ENCODE assay signal across 29 cellular contexts in genomic region chr18:57819119-57819518, GRCh38. TPM values are rescaled to one million over a fixed set of nuclear protein-coding genes. Genes with fewer than 3 reads are reported as not detected.
DNase-seq lines count a peak whose midpoint lies in the region; ATAC-seq, FAIRE-seq and TF ChIP-seq lines count a peak whose summit lies in the region.
"Had no signal": no experiment of that assay in that cellular context is flagged by ENCODE, and none has a peak within 500 bp of the region (broad histone marks: within the 10 kb centered on the region; RNA-seq: fewer than 3 reads in every experiment).

No MANE protein-coding gene starts in this region.

- DNase-seq in heart left ventricle (no peak), Right ventricle myocardium inferior (ENCODE audit: missing footprints) (no peak), astrocyte (ENCODE audit: low read depth) (peak; percentile 56), mesenchymal stem cell (no peak), transverse colon (no peak), testis (no peak), KBM-7 (no peak)
- no peak for DNase-seq in stimulated activated CD4-positive, alpha-beta T cell treated with anti-CD3 and anti-CD28 coated beads, Interleukin-1b, Interleukin-23, amount 100 ng/mL, for 48 hours
- DNase-seq: activated CD4-positive, alpha-beta T cell treated with anti-CD3 and anti-CD28 coated beads, Interleukin-2, amount 50 U/mL, for 48 hours; activated naive CD8-positive, alpha-beta T cell treated with anti-CD3 and anti-CD28 coated beads, Interleukin-2, amount 10 ng/mL, durations not matched to agents 7 days and 5 days; BE2C; Caco-2; effector CD8-positive, alpha-beta T cell; left colon; NCI-H1105 treated with DMSO at 0.1 percent for 48 hours; NCI-H2081 treated with DMSO at 0.1 percent for 48 hours; NCI-H446; nephron progenitor cell; Peyer's patch; stimulated activated CD4-positive, alpha-beta T cell treated with anti-CD3 and anti-CD28 coated beads, Interleukin-2, amount 100 ng/mL, for 48 hours; stimulated activated naive CD4-positive, alpha-beta T cell treated with Interleukin-2 at 50 U/mL for 16 hours; trophoblast cell had no signal

- no peak for ATAC-seq in heart left ventricle
- no peak for ATAC-seq in Right ventricle myocardium inferior
- ATAC-seq: GM23338, WTC11 had no signal

- TF ChIP-seq EP300 in transverse colon (IDR thresholded peaks at IDR 0.05; ENCODE audit: low read depth), result no peak

- H3K36me3 ChIP-seq in heart left ventricle, result no peaks in the 10 kb centered on the region
- H3K36me3 ChIP-seq in astrocyte (ENCODE audit: insufficient read depth, low read length), result no peaks in the 10 kb centered on the region
- no peaks in the 10 kb centered on the region for H3K36me3 ChIP-seq in mesenchymal stem cell (ENCODE audit: control insufficient read depth in 1 of 2, insufficient read depth in 2 of 2, low read depth in 1 of 2, low read length in 2 of 2)
- no peaks in the 10 kb centered on the region for H3K36me3 ChIP-seq in transverse colon
- no peaks in the 10 kb centered on the region for H3K36me3 ChIP-seq in testis (ENCODE audit: low read depth, missing control alignments)
- H3K36me3 ChIP-seq: BE2C, Peyer's patch had no signal

- H3K27me3 Mint-ChIP-seq in astrocyte (ENCODE audit: low read depth, unreplicated experiment), result no peaks in the 10 kb centered on the region

- no peak overlapping the region for H3K14ac ChIP-seq in mesenchymal stem cell (ENCODE audit: low read length in 2 of 2)

- no peaks in the 10 kb centered on the region for H4K20me1 ChIP-seq in astrocyte (ENCODE audit: insufficient read depth, low read length)

- H3K4me2 ChIP-seq in astrocyte (ENCODE audit: low read length) (no peak overlapping the region), mesenchymal stem cell (ENCODE audit: low read length, poor library complexity, severe bottlenecking) (no peak overlapping the region)
- H3K4me2 ChIP-seq: GM23338 had no signal

- TF ChIP-seq CTCF in heart left ventricle (IDR thresholded peaks at IDR 0.05), result no peak
- no peak for TF ChIP-seq CTCF in astrocyte (IDR thresholded peaks at IDR 0.05; ENCODE audit: insufficient read depth, low read depth, low read length)
- no peak for TF ChIP-seq CTCF in transverse colon (IDR thresholded peaks at IDR 0.05)
- no peak for TF ChIP-seq CTCF in testis (IDR thresholded peaks at IDR 0.05)

- no peak overlapping the region for H2BK15ac ChIP-seq in mesenchymal stem cell (ENCODE audit: low read depth, poor library complexity, severe bottlenecking)

- H2BK12ac ChIP-seq in mesenchymal stem cell (ENCODE audit: low read length in 2 of 2), result no peak overlapping the region

- H3K9me3 Mint-ChIP-seq in astrocyte (ENCODE audit: unreplicated experiment), result no peaks in the 10 kb centered on the region
- H3K9me3 Mint-ChIP-seq: mesothelial cell of epicardium, WTC11 had no signal

- H3K36me3 Mint-ChIP-seq in astrocyte (ENCODE audit: low read depth, unreplicated experiment), result peaks cover 2% of the 10 kb centered on the region
- H3K36me3 Mint-ChIP-seq: brain, mesothelial cell of epicardium, WTC11 had no signal

- 78 to 80% (median 79%) methylated on average over 3 of the region's 3 CpGs for WGBS in heart left ventricle, 4 donors
- 65% methylated on average over 2 of the region's 3 CpGs for WGBS in mesenchymal stem cell
- 86 to 89% methylated on average over 3 of the region's 3 CpGs for WGBS in transverse colon (ENCODE audit: low coverage in 1 of 2), 2 donors
- 76 to 81% methylated on average over 3 of the region's 3 CpGs for WGBS in testis, 2 donors

- H3K23ac ChIP-seq in mesenchymal stem cell (ENCODE audit: low read length in 2 of 2), result no peak overlapping the region

- no peak overlapping the region for H3K4me3 ChIP-seq in heart left ventricle
- H3K4me3 ChIP-seq in astrocyte (ENCODE audit: insufficient read depth, low read depth, low read length), result no peak overlapping the region
- H3K4me3 ChIP-seq in mesenchymal stem cell (ENCODE audit: insufficient read depth in 1 of 2, low read depth in 1 of 2, low read length in 2 of 2), result no peak overlapping the region
- H3K4me3 ChIP-seq in transverse colon, result no peak overlapping the region
- H3K4me3 ChIP-seq in testis, result no peak overlapping the region
- H3K4me3 ChIP-seq: GM23338, Peyer's patch, SK-N-MC, skin epidermis had no signal

- no peak overlapping the region for H3K4me3 Mint-ChIP-seq in astrocyte (ENCODE audit: unreplicated experiment)
- H3K4me3 Mint-ChIP-seq: activated naive CD8-positive, alpha-beta T cell treated with anti-CD3 and anti-CD28 coated beads, Interleukin-2, amount 10 ng/mL, durations not matched to agents 7 days and 5 days; brain; GM23338; mesothelial cell of epicardium; nephron progenitor cell; WTC11 had no signal

- no peak overlapping the region for H2AFZ ChIP-seq in astrocyte (ENCODE audit: low read depth, low read length)
- H2AFZ ChIP-seq in mesenchymal stem cell (ENCODE audit: low read depth, low read length), result no peak overlapping the region
- H2AFZ ChIP-seq: GM23338 had no signal

- TF ChIP-seq POLR2A in heart left ventricle (IDR thresholded peaks at IDR 0.05), result no peak
- TF ChIP-seq POLR2A in transverse colon (IDR thresholded peaks at IDR 0.05), result no peak
- no peak for TF ChIP-seq POLR2A in testis (IDR thresholded peaks at IDR 0.05)

- H3K9ac ChIP-seq in astrocyte (ENCODE audit: low read length) (no peak overlapping the region), mesenchymal stem cell (ENCODE audit: low read length) (no peak overlapping the region)

- H3K9me3 ChIP-seq in heart left ventricle, result peaks cover 0 to under 1% (median 0%) of the 10 kb centered on the region in 12 donors
- H3K9me3 ChIP-seq in astrocyte (ENCODE audit: insufficient read depth, low read depth, low read length), result no peaks in the 10 kb centered on the region
- no peaks in the 10 kb centered on the region for H3K9me3 ChIP-seq in mesenchymal stem cell (ENCODE audit: control insufficient read depth, low read length)
- H3K9me3 ChIP-seq in transverse colon, result no peaks in the 10 kb centered on the region
- H3K9me3 ChIP-seq in testis, result no peaks in the 10 kb centered on the region
- H3K9me3 ChIP-seq: BE2C, Caco-2, Peyer's patch had no signal

- H3K27ac ChIP-seq in heart left ventricle, result peak overlapping the region in 9 of 12 donors; percentile 11 to 79 (median 63)
- H3K27ac ChIP-seq in astrocyte (ENCODE audit: low read depth, low read length), result peak overlapping the region; percentile 81
- H3K27ac ChIP-seq in mesenchymal stem cell (ENCODE audit: low read length, poor library complexity, severe bottlenecking), result peak overlapping the region; percentile 96
- peak overlapping the region in 3 of 4 donors; percentile 5 to 62 (median 49) for H3K27ac ChIP-seq in transverse colon
- no peak overlapping the region for H3K27ac ChIP-seq in testis
- H3K27ac ChIP-seq: SK-N-MC, skin epidermis had no signal

- H4K8ac ChIP-seq in mesenchymal stem cell (ENCODE audit: low read length), result no peak overlapping the region

- intact Hi-C loops in heart left ventricle (cut with DNase I) (no loop called here), Right ventricle myocardium inferior (cut with DNase I) (no loop called here), transverse colon (cut with DNase I; ENCODE audit: low total_unique reads) (no loop called here), testis (cut with DNase I; ENCODE audit: low total_unique reads) (no loop called here)

- H3K27ac Mint-ChIP-seq in astrocyte (ENCODE audit: unreplicated experiment), result peak overlapping the region; percentile 94
- H3K27ac Mint-ChIP-seq: activated naive CD8-positive, alpha-beta T cell treated with anti-CD3 and anti-CD28 coated beads, Interleukin-2, amount 10 ng/mL, durations not matched to agents 7 days and 5 days; GM23338; mesothelial cell of epicardium; nephron progenitor cell; WTC11 had no signal

- H2BK5ac ChIP-seq in mesenchymal stem cell (ENCODE audit: low read depth, low read length, poor library complexity, severe bottlenecking), result no peak overlapping the region

- H3K4me1 ChIP-seq in heart left ventricle, result peaks cover 0 to 27% (median 14%) of the 10 kb centered on the region in 12 donors
- H3K4me1 ChIP-seq in astrocyte (ENCODE audit: insufficient read depth, low read length), result peaks cover 13% of the 10 kb centered on the region
- peaks cover 6% of the 10 kb centered on the region for H3K4me1 ChIP-seq in mesenchymal stem cell (ENCODE audit: control insufficient read depth, insufficient read depth, low read depth, low read length)
- peaks cover 0 to 10% (median 9%) of the 10 kb centered on the region in 4 donors for H3K4me1 ChIP-seq in transverse colon
- no peaks in the 10 kb centered on the region for H3K4me1 ChIP-seq in testis
- H3K4me1 ChIP-seq: BE2C, Caco-2 had no signal

- H2BK120ac ChIP-seq in mesenchymal stem cell (ENCODE audit: low read depth, low read length), result no peak overlapping the region

- no peaks in the 10 kb centered on the region for H3K79me2 ChIP-seq in astrocyte (ENCODE audit: insufficient read depth, low read length)

- FAIRE-seq in astrocyte (lab: Jason Lieb, UNC), result no peak

- H4K91ac ChIP-seq in mesenchymal stem cell (ENCODE audit: low read length), result no peak overlapping the region

- no peak overlapping the region for H2AK5ac ChIP-seq in mesenchymal stem cell (ENCODE audit: low read length, severe bottlenecking)

- H3K27me3 ChIP-seq in heart left ventricle, result no peaks in the 10 kb centered on the region
- H3K27me3 ChIP-seq in astrocyte (ENCODE audit: insufficient read depth, low read length), result no peaks in the 10 kb centered on the region
- no peaks in the 10 kb centered on the region for H3K27me3 ChIP-seq in mesenchymal stem cell (ENCODE audit: control insufficient read depth in 1 of 2, insufficient read depth in 1 of 2, low read length in 2 of 2)
- no peaks in the 10 kb centered on the region for H3K27me3 ChIP-seq in transverse colon
- H3K27me3 ChIP-seq in testis, result no peaks in the 10 kb centered on the region
- H3K27me3 ChIP-seq: BE2C, Peyer's patch had no signal

- H3K79me1 ChIP-seq in mesenchymal stem cell (replicated peaks; ENCODE audit: low read length, poor library complexity, severe bottlenecking), result no peaks in the 10 kb centered on the region

- H3K18ac ChIP-seq in mesenchymal stem cell (ENCODE audit: low read depth in 1 of 2, low read length in 2 of 2), result no peak overlapping the region

- H3K4ac ChIP-seq in mesenchymal stem cell (ENCODE audit: low read depth in 1 of 2, low read length in 2 of 2), result no peak overlapping the region

- in situ Hi-C loops in transverse colon (cut with MboI; ENCODE audit: low pct_ligation_motif_present in 1 of 4, low pct_unique_long_range_greater_than_20kb in 1 of 4, low sequenced_read_pairs in 3 of 4) (no loop called here), KBM-7 (cut with MboI; ENCODE audit: low pct_unique_long_range_greater_than_20kb, low sequenced_read_pairs) (no loop called here)

- H3K4me1 Mint-ChIP-seq in astrocyte (ENCODE audit: low read depth, unreplicated experiment), result peaks cover 31% of the 10 kb centered on the region

RNA-seq across cellular contexts. Expression of gene ATP8B1, which starts 16.0 kb away (rescaled TPM):
- total RNA-seq in heart left ventricle (10 to 100 TPM in 1 of 9 donors, 1 to 10 TPM in 8; 5.3 to 12.8 (median 6.5) TPM), Right ventricle myocardium inferior (5.0 TPM), astrocyte (6.9 and 10.4 TPM in 2 replicates), transverse colon (100 to 1,000 TPM; 120 to 321 (median 252) TPM), testis (1 to 10 TPM; 1.6 to 1.7 TPM)
- polyA plus RNA-seq in heart left ventricle (1 to 10 TPM; 3.0 to 3.7 TPM), testis (ENCODE audit: insufficient read depth, low read depth, low replicate concordance) (3.0 TPM)
- polyA plus RNA-seq in mesenchymal stem cell (2013, experiment 1 of 2), result 4.3 TPM
- 4.2 TPM for polyA plus RNA-seq in mesenchymal stem cell (2013, experiment 2 of 2)
- total RNA-seq: T-helper 2 cell treated with Interferon-gamma antibody and Interleukin-4, amounts not matched to agents 100 ng/mL and 5 ng/mL, for 36 hours had no signal

Comparison
In these comparisons a context has a peak if more than half of its experiments do, and no peak if none do; other contexts are left out.
1. H3K27ac ChIP-seq: peak in heart left ventricle (9 of 12), astrocyte (single experiment), mesenchymal stem cell (single experiment) and transverse colon (3 of 4); none in testis (0 of 2).
2. RNA of gene ATP8B1, which starts 16.0 kb away (total RNA-seq): 120 to 321 TPM in transverse colon; 6.9 to 10.4 TPM in astrocyte, 5.3 to 12.8 TPM in heart left ventricle, 5.0 TPM in Right ventricle myocardium inferior (single experiment) and 1.6 to 1.7 TPM in testis; every median in the first group is over 4 times any median in the second.